Comparison of ENCODE assay signal across 12 cellular contexts in the genomic region with DNA sequence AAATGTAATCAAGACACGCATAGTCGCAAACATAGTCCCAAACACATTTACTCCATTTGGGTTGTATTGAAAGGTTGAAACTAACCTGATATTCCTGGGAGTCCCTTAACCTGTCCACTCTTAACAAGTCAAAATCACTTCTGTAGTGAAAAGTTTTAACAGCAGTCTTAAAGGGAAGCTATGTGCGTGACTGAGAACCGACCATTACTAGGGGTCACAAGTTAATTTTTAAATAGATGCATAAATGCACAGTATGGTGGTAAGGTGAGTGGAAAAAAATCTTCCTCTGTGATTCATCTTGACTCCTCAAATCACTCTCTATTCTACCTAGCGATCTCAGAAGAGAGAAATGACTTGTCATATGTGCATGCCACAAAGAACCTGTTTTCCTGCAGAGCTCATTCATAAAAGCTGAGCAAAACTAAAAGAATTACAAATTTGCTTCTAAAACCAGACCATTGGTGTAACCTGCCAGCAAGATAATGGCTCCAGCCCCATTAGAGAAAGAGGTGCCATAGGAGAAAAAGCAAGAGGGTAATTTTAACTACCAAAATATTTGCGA. TPM values are rescaled to one million over a fixed set of nuclear protein-coding genes. Genes with fewer than 3 reads are reported as not detected.
DNase-seq lines count a peak whose midpoint lies in the region; ATAC-seq and TF ChIP-seq lines count a peak whose summit lies in the region.
"Had no signal": no experiment of that assay in that cellular context is flagged by ENCODE, and none has a peak within 500 bp of the region (broad histone marks: within the 10 kb centered on the region; RNA-seq: fewer than 3 reads in every experiment).

No MANE protein-coding gene starts in this region.

- H3K27me3 Mint-ChIP-seq in activated naive CD4-positive, alpha-beta T cell treated with anti-CD3 and anti-CD28 coated beads, Interleukin-2, amount 50 U/mL, for 24 hours: no peaks in the 10 kb centered on the region

- peaks cover 29% of the 10 kb centered on the region for H3K4me1 Mint-ChIP-seq in activated naive CD4-positive, alpha-beta T cell treated with anti-CD3 and anti-CD28 coated beads, Interleukin-2, amount 50 U/mL, for 24 hours

- H3K9ac ChIP-seq in OCI-LY1 (ENCODE audit: low read length): peak overlapping the region; percentile 14; the same call in 1 of the 2 replicates

- no peak for DNase-seq in activated naive CD4-positive, alpha-beta T cell treated with anti-CD3 and anti-CD28 coated beads, Interleukin-2, amount 50 U/mL, for 16 hours
- DNase-seq in transverse colon (no peak), DMS53 treated with DMSO at 0.1 percent for 48 hours (lab: John Stamatoyannopoulos, UW; ENCODE audit: unreplicated experiment) (no peak), superior temporal gyrus (ENCODE audit: extremely low spot score) (no peak), HuH-7 (ENCODE audit: low spot score) (no peak)
- DNase-seq: brain microvascular endothelial cell, uterus had no signal

- peak overlapping the region; percentile 72 for H3K27ac ChIP-seq in OCI-LY1 (ENCODE audit: low read depth, low read length, poor library complexity, severe bottlenecking)
- H3K27ac ChIP-seq in transverse colon: peak overlapping the region in 3 of 4 donors; percentile 33 to 42 (median 38)
- H3K27ac ChIP-seq: brain microvascular endothelial cell, uterus had no signal

- no peak for TF ChIP-seq CTCF in OCI-LY1 (IDR thresholded peaks at IDR 0.05; ENCODE audit: low read length)
- no peak for TF ChIP-seq CTCF in transverse colon (IDR thresholded peaks at IDR 0.05)

- no peaks in the 10 kb centered on the region for H3K27me3 ChIP-seq in OCI-LY1 (ENCODE audit: insufficient read depth, low read length)
- no peaks in the 10 kb centered on the region for H3K27me3 ChIP-seq in transverse colon
- H3K27me3 ChIP-seq: brain microvascular endothelial cell, uterus had no signal

- no peaks in the 10 kb centered on the region for H3K36me3 ChIP-seq in OCI-LY1 (ENCODE audit: insufficient read depth, low read length)
- H3K36me3 ChIP-seq in transverse colon: no peaks in the 10 kb centered on the region
- H3K36me3 ChIP-seq: brain microvascular endothelial cell, uterus had no signal

- 0 out of 2 replicates have a peak overlapping the region, but pooled peaks have one; percentile 51 for H2AFZ ChIP-seq in OCI-LY1 (ENCODE audit: low read length)

- H3K4me3 ChIP-seq in OCI-LY1 (ENCODE audit: low read depth, low read length, poor library complexity, severe bottlenecking) (peak overlapping the region; percentile 26), transverse colon (no peak overlapping the region)
- H3K4me3 ChIP-seq: uterus had no signal

- ATAC-seq in HG02623 (IDR thresholded peaks at IDR 0.05; ENCODE audit: unreplicated experiment): peak; percentile 67

- H3K79me2 ChIP-seq in OCI-LY1 (ENCODE audit: insufficient read depth, low read length): no peaks in the 10 kb centered on the region

- TF ChIP-seq EP300 in transverse colon (IDR thresholded peaks at IDR 0.05; ENCODE audit: low read depth): no peak

- no peak for TF ChIP-seq POLR2A in transverse colon (IDR thresholded peaks at IDR 0.05)

- no peaks in the 10 kb centered on the region for H4K20me1 ChIP-seq in OCI-LY1 (ENCODE audit: insufficient read depth, low read length)

- intact Hi-C loops in transverse colon (cut with DNase I; ENCODE audit: low total_unique reads): no loop called here

- no peaks in the 10 kb centered on the region for H3K9me2 ChIP-seq in OCI-LY1 (ENCODE audit: low read depth, low read length)

- H3K4me3 Mint-ChIP-seq in activated naive CD4-positive, alpha-beta T cell treated with anti-CD3 and anti-CD28 coated beads, Interleukin-2, amount 50 U/mL, for 24 hours: peak overlapping the region; percentile 37

- 74 to 80% methylated on average over 5 to 6 of the region's 6 CpGs for WGBS in transverse colon (ENCODE audit: low coverage in 1 of 2), 2 donors

- in situ Hi-C loops in transverse colon (cut with MboI; ENCODE audit: low pct_ligation_motif_present in 1 of 4, low pct_unique_long_range_greater_than_20kb in 1 of 4, low sequenced_read_pairs in 3 of 4): no loop called here

- H3K4me1 ChIP-seq in OCI-LY1 (ENCODE audit: insufficient read depth, low read length, severe bottlenecking) (peaks cover 38% of the 10 kb centered on the region), transverse colon (no peaks in the 10 kb centered on the region)
- H3K4me1 ChIP-seq: uterus had no signal

- H3K27ac Mint-ChIP-seq in activated naive CD4-positive, alpha-beta T cell treated with anti-CD3 and anti-CD28 coated beads, Interleukin-2, amount 50 U/mL, for 24 hours: peak overlapping the region; percentile 91

- no peaks in the 10 kb centered on the region for H3K9me3 Mint-ChIP-seq in activated naive CD4-positive, alpha-beta T cell treated with anti-CD3 and anti-CD28 coated beads, Interleukin-2, amount 50 U/mL, for 24 hours

- H3K9me3 ChIP-seq in OCI-LY1 (ENCODE audit: low read length): no peaks in the 10 kb centered on the region
- H3K9me3 ChIP-seq in transverse colon: no peaks in the 10 kb centered on the region
- H3K9me3 ChIP-seq: uterus had no signal

- peak overlapping the region; percentile 52 for H3K4me2 ChIP-seq in OCI-LY1 (ENCODE audit: low read length)

- peaks cover 3% of the 10 kb centered on the region for H3K36me3 Mint-ChIP-seq in activated naive CD4-positive, alpha-beta T cell treated with anti-CD3 and anti-CD28 coated beads, Interleukin-2, amount 50 U/mL, for 24 hours

- H3F3A ChIP-seq in OCI-LY1 (ENCODE audit: insufficient read depth, low read length): no peaks in the 10 kb centered on the region

RNA-seq across cellular contexts. Expression of a gene that starts 4.8 kb away (rescaled TPM):
- 10 to 100 TPM in 1 of 4 donors, 1 to 10 TPM in 2, under 1 TPM in 1; 0.60 to 11.7 (median 5.5) TPM for total RNA-seq in transverse colon
- total RNA-seq: SK-MEL-5, skeletal muscle tissue, uterus had no signal

RNA-seq across cellular contexts. Expression of a gene that starts 13.8 kb away (rescaled TPM):
- total RNA-seq in transverse colon: 100 to 1,000 TPM; 105 to 202 (median 162) TPM

RNA-seq across cellular contexts. Expression of a gene that starts 39.1 kb away (rescaled TPM):
- total RNA-seq in transverse colon: not detected
- total RNA-seq: SK-MEL-5, skeletal muscle tissue, uterus had no signal

RNA-seq across cellular contexts. Expression of a gene that starts 56.9 kb away (rescaled TPM):
- total RNA-seq in transverse colon: 10 to 100 TPM; 17.9 to 30.7 (median 26.3) TPM
